In the genomic region with DNA sequence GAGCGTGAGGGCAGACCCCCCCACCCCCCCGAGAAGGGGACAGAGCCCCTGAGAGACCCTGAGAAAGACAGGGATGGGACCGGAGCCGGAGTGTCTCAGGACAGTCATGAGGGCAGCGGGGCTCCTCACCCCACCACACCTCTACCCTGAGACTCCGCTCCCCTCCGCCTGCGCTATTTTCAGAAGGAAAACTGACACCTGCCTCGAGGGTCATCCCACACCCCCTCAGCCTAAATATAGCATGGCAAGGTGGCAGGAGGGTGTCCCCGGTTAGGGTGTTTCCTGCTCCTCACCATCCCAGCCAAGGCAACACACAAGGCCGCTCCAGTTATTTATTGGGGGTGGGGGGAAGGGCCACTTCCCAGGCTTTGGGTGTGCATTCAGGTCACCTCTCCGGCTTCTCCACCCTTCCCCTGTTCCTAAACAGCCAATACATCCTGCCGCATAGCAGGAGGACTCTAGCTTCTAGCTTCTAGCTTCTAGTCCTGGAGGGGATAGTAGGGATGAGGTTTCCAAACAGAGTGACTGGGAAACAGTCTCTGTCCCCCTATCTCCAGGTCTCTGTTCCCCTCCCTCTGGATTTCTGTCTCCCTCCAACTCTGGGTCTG, we compare ENCODE assay signal across 1 cellular context.
TF ChIP-seq lines count a peak whose summit lies in the region.

No MANE protein-coding gene starts in this region.

TF ChIP-seq in SK-N-SH treated with all-trans-retinoic acid at 6 μM for 48 hours, 23 proteins besides CTCF, POLR2A, EP300 and RAD21 (continued from another document):
- no peak for TF ChIP-seq ZNF565 (CRISPR knock-in tag; conservative IDR thresholded peaks at IDR 0.05; ENCODE audit: low read depth)
- TF ChIP-seq ARNTL (CRISPR knock-in tag; IDR thresholded peaks at IDR 0.05; ENCODE audit: borderline replicate concordance, low read depth): no peak
- TF ChIP-seq TCF4 (CRISPR knock-in tag; IDR thresholded peaks at IDR 0.05; ENCODE audit: borderline replicate concordance): no peak
- TF ChIP-seq, protein P1, sequence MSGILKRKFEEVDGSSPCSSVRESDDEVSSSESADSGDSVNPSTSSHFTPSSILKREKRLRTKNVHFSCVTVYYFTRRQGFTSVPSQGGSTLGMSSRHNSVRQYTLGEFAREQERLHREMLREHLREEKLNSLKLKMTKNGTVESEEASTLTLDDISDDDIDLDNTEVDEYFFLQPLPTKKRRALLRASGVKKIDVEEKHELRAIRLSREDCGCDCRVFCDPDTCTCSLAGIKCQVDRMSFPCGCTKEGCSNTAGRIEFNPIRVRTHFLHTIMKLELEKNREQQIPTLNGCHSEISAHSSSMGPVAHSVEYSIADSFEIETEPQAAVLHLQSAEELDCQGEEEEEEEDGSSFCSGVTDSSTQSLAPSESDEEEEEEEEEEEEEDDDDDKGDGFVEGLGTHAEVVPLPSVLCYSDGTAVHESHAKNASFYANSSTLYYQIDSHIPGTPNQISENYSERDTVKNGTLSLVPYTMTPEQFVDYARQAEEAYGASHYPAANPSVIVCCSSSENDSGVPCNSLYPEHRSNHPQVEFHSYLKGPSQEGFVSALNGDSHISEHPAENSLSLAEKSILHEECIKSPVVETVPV (CRISPR knock-in tag; IDR thresholded peaks at IDR 0.05): no peak
- TF ChIP-seq BACH2 (CRISPR knock-in tag; IDR thresholded peaks at IDR 0.05; ENCODE audit: borderline replicate concordance): no peak
- no peak for TF ChIP-seq TSHZ2 (CRISPR knock-in tag; IDR thresholded peaks at IDR 0.05)
TF ChIP-seq in SK-N-SH treated with all-trans-retinoic acid at 6 μM for 48 hours: peak in this region for 0.
